In the genomic region with DNA sequence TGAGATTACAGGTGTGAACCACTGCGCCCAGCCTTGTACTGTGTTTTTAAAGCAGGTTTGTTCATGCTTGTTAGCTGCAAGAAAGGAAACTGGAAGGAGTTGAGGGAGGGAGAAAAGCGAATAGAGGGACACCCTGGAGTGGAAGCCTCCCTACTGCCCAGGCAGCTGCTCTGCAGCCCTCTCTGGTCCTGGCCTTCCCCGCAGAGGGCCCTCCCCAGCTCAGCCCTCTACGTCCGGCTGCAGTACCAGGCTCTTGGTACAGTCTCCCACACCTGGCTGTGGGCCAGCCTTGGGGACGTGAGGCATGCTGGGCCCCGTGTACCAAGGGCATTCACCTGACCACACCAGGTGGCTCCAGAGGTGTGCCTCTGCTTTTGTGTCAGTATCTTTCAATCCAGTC, we compare ENCODE assay signal across 26 cellular contexts.
A peak's percentile ranks its signal among the peaks of the same experiment; 100 is the strongest.
DNase-seq lines count a peak whose midpoint lies in the region; ATAC-seq and TF ChIP-seq lines count a peak whose summit lies in the region.
"Had no signal": no experiment of that assay in that cellular context is flagged by ENCODE, and none has a peak within 500 bp of the region (broad histone marks: within the 10 kb centered on the region; RNA-seq: fewer than 3 reads in every experiment).

No MANE protein-coding gene starts in this region.

- H3K36me3 ChIP-seq in RWPE2 (ENCODE audit: low read depth) (peaks cover 89% of the 10 kb centered on the region), tibial nerve (peaks cover 6 to 98% (median 27%) of the 10 kb centered on the region in 3 donors)

- intact Hi-C loops in right cardiac atrium (cut with DNase I), result no loop called here
- intact Hi-C loops in Right ventricle myocardium inferior (cut with DNase I), result no loop called here

- no peaks in the 10 kb centered on the region for H3K9me3 Mint-ChIP-seq in natural killer cell treated with Interleukin-12 subunit alpha and Interleukin-12 subunit beta and Interleukin-15 and Interleukin-18, amount 100 ng/mL, for 72 hours
- H3K9me3 Mint-ChIP-seq: activated CD4-positive, alpha-beta T cell treated with anti-CD3 and anti-CD28 coated beads, Interleukin-2, amount 10 ng/mL, durations not matched to agents 7 days and 5 days; activated naive CD4-positive, alpha-beta T cell treated with anti-CD3 and anti-CD28 coated beads, Interleukin-2, amount 50 U/mL, for 24 hours; activated T-helper 17 cell treated with anti-CD3 and anti-CD28 coated beads, Interleukin-2, amount 50 U/mL, for 72 hours; memory B cell; naive B cell had no signal

- H3K36me3 Mint-ChIP-seq in natural killer cell treated with Interleukin-12 subunit alpha and Interleukin-12 subunit beta and Interleukin-15 and Interleukin-18, amount 100 ng/mL, for 72 hours, result peaks cover 13% of the 10 kb centered on the region

- ATAC-seq in right cardiac atrium (no peak), Right ventricle myocardium inferior (no peak), RWPE2 (ENCODE audit: low read depth) (no peak)
- ATAC-seq in natural killer cell treated with Interleukin-12 subunit alpha and Interleukin-12 subunit beta and Interleukin-15 and Interleukin-18, amount 100 ng/mL, for 72 hours, result no peak
- ATAC-seq: activated T-helper 17 cell treated with anti-CD3 and anti-CD28 coated beads, Interleukin-2, amount 50 U/mL, for 72 hours had no signal

- H3K27me3 ChIP-seq in right cardiac atrium (ENCODE audit: control insufficient read depth, insufficient read depth) (no peaks in the 10 kb centered on the region), RWPE2 (ENCODE audit: insufficient read depth, poor library complexity, severe bottlenecking) (no peaks in the 10 kb centered on the region), tibial nerve (no peaks in the 10 kb centered on the region)
- H3K27me3 ChIP-seq: BLaER1 treated with 17β-estradiol and CSF1 and Interleukin-3, amounts not matched to agents 10 nM and 100 nM; colonic mucosa had no signal

- no peak for TF ChIP-seq POLR2A in tibial nerve (IDR thresholded peaks at IDR 0.05)

- H3K27ac ChIP-seq in right cardiac atrium (ENCODE audit: low read length), result no peak overlapping the region
- no peak overlapping the region for H3K27ac ChIP-seq in RWPE2 (ENCODE audit: poor library complexity, severe bottlenecking)
- no peak overlapping the region for H3K27ac ChIP-seq in tibial nerve
- H3K27ac ChIP-seq: colonic mucosa, WERI-Rb-1 had no signal

- WGBS in right cardiac atrium, result 74% methylated on average over 7 of the region's 7 CpGs
- WGBS in tibial nerve, 2 donors, result 69 to 89% methylated on average over 6 to 7 of the region's 7 CpGs

- H3K4me1 Mint-ChIP-seq in natural killer cell treated with Interleukin-12 subunit alpha and Interleukin-12 subunit beta and Interleukin-15 and Interleukin-18, amount 100 ng/mL, for 72 hours (ENCODE audit: low read depth in 2 of 2), result peaks cover 39 to 58% of the 10 kb centered on the region in 2 donors

- no peak for TF ChIP-seq EP300 in tibial nerve (IDR thresholded peaks at IDR 0.05)

- H3K4me1 ChIP-seq in right cardiac atrium (ENCODE audit: control insufficient read depth, insufficient read depth, low read length) (no peaks in the 10 kb centered on the region), RWPE2 (ENCODE audit: insufficient read depth, poor library complexity, severe bottlenecking) (no peaks in the 10 kb centered on the region), tibial nerve (peaks cover 0 to 39% (median 11%) of the 10 kb centered on the region in 4 donors)
- H3K4me1 ChIP-seq: colonic mucosa, HAP-1 had no signal

- DNase-seq in right cardiac atrium (peak in 2 of 3 donors; percentile 55 to 58), Right ventricle myocardium inferior (ENCODE audit: missing footprints) (no peak), RWPE2 (ENCODE audit: low spot score) (peak; percentile 34), pons (ENCODE audit: low spot score) (no peak), tibial nerve (ENCODE audit: low spot score in 2 of 2) (no peak), DMS 273 treated with DMSO at 0.1 percent for 48 hours (lab: John Stamatoyannopoulos, UW) (no peak), LoVo (ENCODE audit: low spot score) (no peak)
- no peak for DNase-seq in natural killer cell treated with Interleukin-12 subunit alpha and Interleukin-12 subunit beta and Interleukin-15 and Interleukin-18, amount 100 ng/mL, for 72 hours (ENCODE audit: low spot score)
- DNase-seq: activated CD4-positive, alpha-beta T cell treated with anti-CD3 and anti-CD28 coated beads, Interleukin-2, amount 10 ng/mL, durations not matched to agents 7 days and 5 days; amygdala; effector CD8-positive, alpha-beta T cell; KG1; MM.1S; naive B cell; NCI-H1417 treated with DMSO at 0.1 percent for 48 hours; NCI-H2107; NCI-H510A; retina; SHP77; WERI-Rb-1 had no signal

- H3K4me3 ChIP-seq in right cardiac atrium (ENCODE audit: low read length) (no peak overlapping the region), RWPE2 (ENCODE audit: severe bottlenecking) (no peak overlapping the region), tibial nerve (no peak overlapping the region)
- H3K4me3 ChIP-seq: BLaER1 treated with 17β-estradiol and CSF1 and Interleukin-3, amounts not matched to agents 10 nM and 100 nM; colonic mucosa; HAP-1 had no signal

- peak overlapping the region; percentile 21 to 74 for H3K27ac Mint-ChIP-seq in natural killer cell treated with Interleukin-12 subunit alpha and Interleukin-12 subunit beta and Interleukin-15 and Interleukin-18, amount 100 ng/mL, for 72 hours
- H3K27ac Mint-ChIP-seq: activated naive CD4-positive, alpha-beta T cell treated with anti-CD3 and anti-CD28 coated beads, Interleukin-2, amount 50 U/mL, for 24 hours; activated T-helper 17 cell treated with anti-CD3 and anti-CD28 coated beads, Interleukin-2, amount 50 U/mL, for 72 hours; memory B cell had no signal

- H3K27me3 Mint-ChIP-seq in natural killer cell treated with Interleukin-12 subunit alpha and Interleukin-12 subunit beta and Interleukin-15 and Interleukin-18, amount 100 ng/mL, for 72 hours, result no peaks in the 10 kb centered on the region
- H3K27me3 Mint-ChIP-seq: activated CD4-positive, alpha-beta T cell treated with anti-CD3 and anti-CD28 coated beads, Interleukin-2, amount 10 ng/mL, durations not matched to agents 7 days and 5 days; activated naive CD4-positive, alpha-beta T cell treated with anti-CD3 and anti-CD28 coated beads, Interleukin-2, amount 50 U/mL, for 24 hours; activated T-helper 17 cell treated with anti-CD3 and anti-CD28 coated beads, Interleukin-2, amount 50 U/mL, for 72 hours; memory B cell; naive B cell had no signal

- H3K4me3 Mint-ChIP-seq in natural killer cell treated with Interleukin-12 subunit alpha and Interleukin-12 subunit beta and Interleukin-15 and Interleukin-18, amount 100 ng/mL, for 72 hours, result peak overlapping the region; percentile 20
- H3K4me3 Mint-ChIP-seq: activated CD4-positive, alpha-beta T cell treated with anti-CD3 and anti-CD28 coated beads, Interleukin-2, amount 10 ng/mL, durations not matched to agents 7 days and 5 days; activated naive CD4-positive, alpha-beta T cell treated with anti-CD3 and anti-CD28 coated beads, Interleukin-2, amount 50 U/mL, for 24 hours; activated T-helper 17 cell treated with anti-CD3 and anti-CD28 coated beads, Interleukin-2, amount 50 U/mL, for 72 hours; memory B cell; naive B cell had no signal

- TF ChIP-seq CTCF in RWPE2 (IDR thresholded peaks at IDR 0.05; ENCODE audit: poor library complexity, severe bottlenecking) (no peak), tibial nerve (IDR thresholded peaks at IDR 0.05) (no peak)

- H3K9me3 ChIP-seq in right cardiac atrium (ENCODE audit: control insufficient read depth, low read length) (no peaks in the 10 kb centered on the region), RWPE2 (ENCODE audit: severe bottlenecking) (no peaks in the 10 kb centered on the region), tibial nerve (no peaks in the 10 kb centered on the region)
- H3K9me3 ChIP-seq: BLaER1 treated with 17β-estradiol and CSF1 and Interleukin-3, amounts not matched to agents 10 nM and 100 nM; colonic mucosa; HAP-1 had no signal

Comparison
In these comparisons a context has a peak if more than half of its experiments do, and no peak if none do; other contexts are left out.
1. DNase-seq: peak in right cardiac atrium (2 of 3) and RWPE2 (single experiment); none in Right ventricle myocardium inferior (single experiment), natural killer cell treated with Interleukin-12 subunit alpha and Interleukin-12 subunit beta and Interleukin-15 and Interleukin-18, amount 100 ng/mL, for 72 hours (single experiment), pons (single experiment), tibial nerve (0 of 2), DMS 273 treated with DMSO at 0.1 percent for 48 hours (single experiment) and LoVo (single experiment).